Comparison of ENCODE assay signal across 9 cellular contexts in the genomic region with DNA sequence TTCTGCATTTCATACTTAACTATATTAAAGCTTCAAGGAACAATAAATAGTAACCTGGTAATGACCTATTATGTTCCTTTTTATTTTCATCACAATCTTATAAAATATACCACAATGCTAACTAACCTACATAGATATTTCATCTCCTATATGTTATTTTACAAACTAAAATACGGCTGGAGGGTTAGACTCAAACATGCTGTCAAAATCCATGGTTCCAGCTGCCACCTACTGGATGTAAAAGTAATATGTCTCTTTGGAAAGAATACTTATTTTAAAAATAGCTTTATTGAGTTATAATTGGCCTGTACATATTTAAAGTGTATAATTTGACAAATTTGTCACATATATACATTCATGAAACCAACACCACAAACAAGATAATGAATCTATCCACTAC. TPM values are rescaled to one million over a fixed set of nuclear protein-coding genes. Genes with fewer than 3 reads are reported as not detected.
DNase-seq lines count a peak whose midpoint lies in the region; ATAC-seq and TF ChIP-seq lines count a peak whose summit lies in the region.
"Had no signal": no experiment of that assay in that cellular context is flagged by ENCODE, and none has a peak within 500 bp of the region (broad histone marks: within the 10 kb centered on the region; RNA-seq: fewer than 3 reads in every experiment).

No MANE protein-coding gene starts in this region.

- CTCF ChIA-PET in BJ (lab: Yijun Ruan, JAX), result interaction anchor here (0.6 to 3.7 kb wide), 9 partner anchors 11 to 1321 kb away, joined by 3 to 16 read pairs (median 3); no protein-coding TSS in a partner anchor

- H3K4me3 Mint-ChIP-seq in activated naive CD8-positive, alpha-beta T cell treated with anti-CD3 and anti-CD28 coated beads, Interleukin-2, amount 50 U/mL, for 24 hours, result no peak overlapping the region
- H3K4me3 Mint-ChIP-seq: IgD-negative memory B cell had no signal

- no peaks in the 10 kb centered on the region for H3K4me1 ChIP-seq in upper lobe of left lung
- no peaks in the 10 kb centered on the region for H3K4me1 ChIP-seq in effector memory CD4-positive, alpha-beta T cell (ENCODE audit: control insufficient read depth, insufficient read depth, low read length, poor library complexity, severe bottlenecking)

- H3K27me3 Mint-ChIP-seq in activated naive CD8-positive, alpha-beta T cell treated with anti-CD3 and anti-CD28 coated beads, Interleukin-2, amount 50 U/mL, for 24 hours, result no peaks in the 10 kb centered on the region
- H3K27me3 Mint-ChIP-seq: IgD-negative memory B cell had no signal

- H3K36me3 ChIP-seq in BJ (ENCODE audit: control insufficient read depth, insufficient read depth, low read length) (no peaks in the 10 kb centered on the region), upper lobe of left lung (no peaks in the 10 kb centered on the region)
- H3K36me3 ChIP-seq in effector memory CD4-positive, alpha-beta T cell (ENCODE audit: control insufficient read depth, insufficient read depth, low read length), result no peaks in the 10 kb centered on the region

- no peak for TF ChIP-seq EP300 in upper lobe of left lung (IDR thresholded peaks at IDR 0.05)

- no peak for TF ChIP-seq POLR2A in upper lobe of left lung (IDR thresholded peaks at IDR 0.05)

- H3K4me3 ChIP-seq in BJ (ENCODE audit: low read depth, low read length) (no peak overlapping the region), fibroblast of the aortic adventitia (ENCODE audit: low read depth, low read length) (no peak overlapping the region), upper lobe of left lung (no peak overlapping the region)
- no peak overlapping the region for H3K4me3 ChIP-seq in effector memory CD4-positive, alpha-beta T cell (ENCODE audit: insufficient read depth, low read depth, low read length, poor library complexity, severe bottlenecking)

- TF ChIP-seq CTCF in BJ (IDR thresholded peaks at IDR 0.05; ENCODE audit: insufficient read depth, low read depth, low read length), result peak; percentile 36
- no peak for TF ChIP-seq CTCF in GM20000 (IDR thresholded peaks at IDR 0.05; ENCODE audit: extremely low read depth, missing control alignments)
- peak; percentile 55 for TF ChIP-seq CTCF in fibroblast of the aortic adventitia (IDR thresholded peaks at IDR 0.05; ENCODE audit: insufficient read depth, low read length)
- TF ChIP-seq CTCF in upper lobe of left lung (IDR thresholded peaks at IDR 0.05), result peak in 4 of 6 experiments; percentile 16 to 42 (median 33)

- ATAC-seq in upper lobe of left lung (ENCODE audit: low FRiP score in 2 of 2), result no peak
- ATAC-seq in activated naive CD8-positive, alpha-beta T cell treated with anti-CD3 and anti-CD28 coated beads, Interleukin-2, amount 50 U/mL, for 24 hours, result no peak
- ATAC-seq in activated naive CD4-positive, alpha-beta T cell treated with anti-CD3 and anti-CD28 coated beads, Interleukin-2, amount 50 U/mL, for 72 hours, result no peak

- peaks cover 14% of the 10 kb centered on the region for H3K4me1 Mint-ChIP-seq in activated naive CD8-positive, alpha-beta T cell treated with anti-CD3 and anti-CD28 coated beads, Interleukin-2, amount 50 U/mL, for 24 hours

- DNase-seq in BJ (ENCODE audit: low read depth) (no peak), GM20000 (ENCODE audit: low spot score) (peak; percentile 17), RKO (ENCODE audit: low spot score) (peak; percentile 67), fibroblast of the aortic adventitia (ENCODE audit: low read depth) (peak; percentile 61), upper lobe of left lung (no peak)
- no peak for DNase-seq in effector memory CD4-positive, alpha-beta T cell
- no peak for DNase-seq in activated naive CD8-positive, alpha-beta T cell treated with anti-CD3 and anti-CD28 coated beads, Interleukin-2, amount 50 U/mL, for 24 hours
- DNase-seq in activated naive CD4-positive, alpha-beta T cell treated with anti-CD3 and anti-CD28 coated beads, Interleukin-2, amount 50 U/mL, for 72 hours (ENCODE audit: low spot score in 2 of 2), result no peak

- H3K36me3 Mint-ChIP-seq in activated naive CD8-positive, alpha-beta T cell treated with anti-CD3 and anti-CD28 coated beads, Interleukin-2, amount 50 U/mL, for 24 hours (ENCODE audit: low read depth), result no peaks in the 10 kb centered on the region
- H3K36me3 Mint-ChIP-seq in activated naive CD4-positive, alpha-beta T cell treated with anti-CD3 and anti-CD28 coated beads, Interleukin-2, amount 50 U/mL, for 72 hours, result no peaks in the 10 kb centered on the region
- H3K36me3 Mint-ChIP-seq: IgD-negative memory B cell had no signal

- 0 to 6% methylated on average over 1 of the region's 1 CpG for WGBS in upper lobe of left lung, 2 donors

- POLR2A ChIA-PET in BJ (lab: Charles Lee), result interaction anchor here (0.6 kb wide), 1 partner anchor 11 kb away, joined by 5 read pairs; no protein-coding TSS in a partner anchor

- no peaks in the 10 kb centered on the region for H3K27me3 ChIP-seq in BJ (ENCODE audit: control insufficient read depth, insufficient read depth, low read length)
- no peaks in the 10 kb centered on the region for H3K27me3 ChIP-seq in upper lobe of left lung
- H3K27me3 ChIP-seq in effector memory CD4-positive, alpha-beta T cell (replicated peaks; ENCODE audit: control insufficient read depth, insufficient read depth, low read length, poor library complexity, severe bottlenecking), result no peaks in the 10 kb centered on the region

- H3K27ac ChIP-seq in upper lobe of left lung, result no peak overlapping the region
- H3K27ac ChIP-seq in effector memory CD4-positive, alpha-beta T cell (ENCODE audit: insufficient read depth, low read length, poor library complexity, severe bottlenecking), result no peak overlapping the region

- H3K9me3 ChIP-seq in upper lobe of left lung, result no peaks in the 10 kb centered on the region
- H3K9me3 ChIP-seq in effector memory CD4-positive, alpha-beta T cell (ENCODE audit: control insufficient read depth, low read length), result no peaks in the 10 kb centered on the region

- H3K27ac Mint-ChIP-seq in activated naive CD8-positive, alpha-beta T cell treated with anti-CD3 and anti-CD28 coated beads, Interleukin-2, amount 50 U/mL, for 24 hours, result no peak overlapping the region
- H3K27ac Mint-ChIP-seq in activated naive CD4-positive, alpha-beta T cell treated with anti-CD3 and anti-CD28 coated beads, Interleukin-2, amount 50 U/mL, for 72 hours, result no peak overlapping the region
- H3K27ac Mint-ChIP-seq: IgD-negative memory B cell had no signal

- no peaks in the 10 kb centered on the region for H3K9me3 Mint-ChIP-seq in activated naive CD8-positive, alpha-beta T cell treated with anti-CD3 and anti-CD28 coated beads, Interleukin-2, amount 50 U/mL, for 24 hours
- no peaks in the 10 kb centered on the region for H3K9me3 Mint-ChIP-seq in activated naive CD4-positive, alpha-beta T cell treated with anti-CD3 and anti-CD28 coated beads, Interleukin-2, amount 50 U/mL, for 72 hours
- H3K9me3 Mint-ChIP-seq: IgD-negative memory B cell had no signal

RNA-seq across cellular contexts. Expression of a gene that starts 15.0 kb away (rescaled TPM):
- polyA plus RNA-seq in BJ (2011; rRNA removed), result 0.82 and 0.98 TPM in 2 replicates
- 0.14 and 0.26 TPM in 2 replicates for polyA minus RNA-seq in BJ (2011; rRNA and poly(A)+ RNA removed)
- total RNA-seq in fibroblast of the aortic adventitia (ENCODE audit: low replicate concordance), result 2.4 and 7.0 TPM in 2 replicates
- 10 to 100 TPM in 3 of 6 donors, 1 to 10 TPM in 3; 7.3 to 51.3 (median 9.6) TPM for total RNA-seq in upper lobe of left lung
- total RNA-seq in activated naive CD4-positive, alpha-beta T cell treated with anti-CD3 and anti-CD28 coated beads, Interleukin-2, amount 50 U/mL, for 72 hours, result not detected
- polyA plus RNA-seq: IgD-negative memory B cell had no signal

RNA-seq across cellular contexts. Expression of a gene that starts 51.3 kb away (rescaled TPM):
- 46.8 and 57.1 TPM in 2 replicates for polyA plus RNA-seq in BJ (2011; rRNA removed)
- 39.9 and 83.6 TPM in 2 replicates for polyA minus RNA-seq in BJ (2011; rRNA and poly(A)+ RNA removed)
- total RNA-seq in fibroblast of the aortic adventitia (ENCODE audit: low replicate concordance) (45.5 and 94.4 TPM in 2 replicates), upper lobe of left lung (10 to 100 TPM; 41.9 to 77.5 (median 66.7) TPM)
- 10 to 100 TPM; 89.5 to 91.9 TPM for total RNA-seq in activated naive CD4-positive, alpha-beta T cell treated with anti-CD3 and anti-CD28 coated beads, Interleukin-2, amount 50 U/mL, for 72 hours

RNA-seq across cellular contexts. Expression of a gene that starts 51.8 kb away (rescaled TPM):
- 16.9 and 30.9 TPM in 2 replicates for polyA plus RNA-seq in BJ (2011; rRNA removed)
- 25.9 and 28.1 TPM in 2 replicates for polyA minus RNA-seq in BJ (2011; rRNA and poly(A)+ RNA removed)
- 22.7 and 37.9 TPM in 2 replicates for total RNA-seq in fibroblast of the aortic adventitia (ENCODE audit: low replicate concordance)
- 10 to 100 TPM; 29.2 to 59.7 (median 32.5) TPM for total RNA-seq in upper lobe of left lung
- 10 to 100 TPM; 54.7 to 61.3 TPM for total RNA-seq in activated naive CD4-positive, alpha-beta T cell treated with anti-CD3 and anti-CD28 coated beads, Interleukin-2, amount 50 U/mL, for 72 hours

Comparison
In these comparisons a context has a peak if more than half of its experiments do, and no peak if none do; other contexts are left out.
1. DNase-seq: peak in GM20000 (single experiment), RKO (single experiment) and fibroblast of the aortic adventitia (single experiment); none in BJ (single experiment), upper lobe of left lung (0 of 2), effector memory CD4-positive, alpha-beta T cell (0 of 3), activated naive CD8-positive, alpha-beta T cell treated with anti-CD3 and anti-CD28 coated beads, Interleukin-2, amount 50 U/mL, for 24 hours (single experiment) and activated naive CD4-positive, alpha-beta T cell treated with anti-CD3 and anti-CD28 coated beads, Interleukin-2, amount 50 U/mL, for 72 hours (0 of 2).